In the genomic region with DNA sequence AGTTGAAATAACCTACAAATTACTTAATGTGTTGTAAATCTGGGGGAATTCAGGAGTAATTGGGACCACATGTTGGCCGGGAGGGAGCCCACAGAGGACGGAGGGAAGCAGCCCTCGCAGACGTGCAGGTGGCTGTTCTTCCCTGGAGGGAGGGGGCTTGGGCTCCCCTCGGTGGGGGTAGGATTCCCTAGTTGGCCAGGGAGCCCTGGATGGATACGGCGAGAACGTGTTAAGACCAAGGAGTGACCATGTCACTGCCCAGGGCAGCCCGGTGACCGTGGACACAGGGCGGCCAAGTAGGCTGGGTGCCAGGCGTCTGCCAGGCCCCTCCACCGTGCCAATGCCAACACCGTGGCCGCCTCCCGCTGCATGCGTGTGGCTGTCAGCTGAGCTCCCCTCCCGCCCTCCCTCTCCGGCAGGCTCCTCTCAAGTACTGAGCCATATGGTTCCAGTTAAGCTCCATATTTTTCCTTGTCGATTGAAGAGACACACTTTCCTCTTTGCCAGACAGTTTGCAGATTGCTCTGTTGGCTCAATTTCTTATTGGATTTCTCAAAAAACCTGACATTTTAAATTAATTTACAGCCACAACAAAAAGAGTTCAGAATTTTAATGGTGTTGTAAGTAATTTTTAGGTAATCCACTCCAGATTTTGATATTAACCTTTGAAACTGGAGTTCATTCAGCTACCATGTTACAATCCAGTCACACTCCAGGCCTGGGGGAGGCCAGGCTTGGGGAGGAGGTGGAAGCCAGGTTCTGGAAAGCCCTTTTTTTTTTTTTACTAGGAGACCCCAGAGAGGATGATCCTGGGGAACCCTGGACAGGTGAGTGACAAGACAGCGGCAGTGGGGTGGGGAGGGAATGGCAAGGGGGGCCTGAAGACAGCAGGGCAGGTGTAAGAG, we compare ENCODE assay signal across 9 cellular contexts.
DNase-seq lines count a peak whose midpoint lies in the region; ATAC-seq, FAIRE-seq and TF ChIP-seq lines count a peak whose summit lies in the region.
"Had no signal": no experiment of that assay in that cellular context is flagged by ENCODE, and none has a peak within 500 bp of the region (broad histone marks: within the 10 kb centered on the region; RNA-seq: fewer than 3 reads in every experiment).

No MANE protein-coding gene starts in this region.

- peaks cover 2% of the 10 kb centered on the region for H3K79me1 ChIP-seq in neuronal stem cell (ENCODE audit: low read depth, low read length)

- peak overlapping the region; percentile 28 for H2AK5ac ChIP-seq in neuronal stem cell (ENCODE audit: low read depth, low read length)

- CTCF ChIA-PET in BJ (lab: Yijun Ruan, JAX) = interaction anchor here (1.0 kb wide), 1 partner anchor 11 kb away, joined by 4 read pairs; no protein-coding TSS in a partner anchor

- H3K4ac ChIP-seq in neuronal stem cell (ENCODE audit: low read length) = no peak overlapping the region

- POLR2A ChIA-PET in BJ (lab: Charles Lee) = interaction anchor here (0.6 kb wide), 1 partner anchor 114 kb away, joined by 5 read pairs; no protein-coding TSS in a partner anchor

- no peak overlapping the region for H2BK12ac ChIP-seq in neuronal stem cell (ENCODE audit: low read length)

- peak overlapping the region; percentile 52 for H3K23ac ChIP-seq in neuronal stem cell (ENCODE audit: low read depth, low read length, poor library complexity)

- H3K27ac ChIP-seq in duodenal mucosa (ENCODE audit: low read depth, low read length) (peak overlapping the region; percentile 34), neuronal stem cell (replicated peaks; ENCODE audit: low read length) (no peak overlapping the region)

- H3K4me3 ChIP-seq in BJ (ENCODE audit: low read depth, low read length) = no peak overlapping the region
- H3K4me3 ChIP-seq in duodenal mucosa (ENCODE audit: low read depth in 1 of 2, low read length in 2 of 2) = no peak overlapping the region
- no peak overlapping the region for H3K4me3 ChIP-seq in neuronal stem cell (ENCODE audit: low read length in 2 of 2)
- H3K4me3 ChIP-seq: coronary artery had no signal

- H3K4me1 ChIP-seq in duodenal mucosa (ENCODE audit: control insufficient read depth in 1 of 2, insufficient read depth in 2 of 2, low read length in 2 of 2) (peaks cover 14 to 16% of the 10 kb centered on the region in 2 donors), neuronal stem cell (ENCODE audit: control insufficient read depth in 2 of 2, insufficient read depth in 1 of 2, low read depth in 1 of 2, low read length in 2 of 2) (peaks cover 42 to 46% of the 10 kb centered on the region in 2 donors)

- FAIRE-seq in urothelium cell line (lab: Jason Lieb, UNC) = no peak

- no CpG with 5 or more reads among the region's 21 CpGs for WGBS in neuronal stem cell (ENCODE audit: extremely low coverage in 2 of 2, insufficient read length in 2 of 2, insufficient replicate concordance in 1 of 2), 2 donors

- no peaks in the 10 kb centered on the region for H3K9me3 ChIP-seq in duodenal mucosa (ENCODE audit: control insufficient read depth in 1 of 2, low read length in 2 of 2)
- H3K9me3 ChIP-seq in neuronal stem cell (replicated peaks in 1 of 2; ENCODE audit: control insufficient read depth in 2 of 2, insufficient read depth in 1 of 2, low read depth in 1 of 2, low read length in 2 of 2) = no peaks in the 10 kb centered on the region

- H3K18ac ChIP-seq in neuronal stem cell (ENCODE audit: low read length) = peak overlapping the region; percentile 82

- ATAC-seq in HG03432 (IDR thresholded peaks at IDR 0.05; ENCODE audit: unreplicated experiment) (no peak), HG03097 (IDR thresholded peaks at IDR 0.05; ENCODE audit: low FRiP score, unreplicated experiment) (no peak), HG03196 (IDR thresholded peaks at IDR 0.05; ENCODE audit: unreplicated experiment) (no peak)

- no peak overlapping the region for H4K91ac ChIP-seq in neuronal stem cell (ENCODE audit: low read depth, low read length, poor library complexity)

- no peak overlapping the region for H2AFZ ChIP-seq in neuronal stem cell (ENCODE audit: low read length)

- H3K14ac ChIP-seq in neuronal stem cell (ENCODE audit: low read length) = no peak overlapping the region

- no peak for TF ChIP-seq CTCF in BJ (IDR thresholded peaks at IDR 0.05; ENCODE audit: insufficient read depth, low read depth, low read length)

- H3K4me2 ChIP-seq in neuronal stem cell (ENCODE audit: insufficient read depth, low read length, poor library complexity, severe bottlenecking) = no peak overlapping the region

- H3K27me3 ChIP-seq in BJ (ENCODE audit: control insufficient read depth, insufficient read depth, low read length) (peaks cover 8% of the 10 kb centered on the region; the same call in 1 of the 2 replicates), duodenal mucosa (ENCODE audit: control insufficient read depth in 1 of 2, insufficient read depth in 2 of 2, low read length in 2 of 2) (no peaks in the 10 kb centered on the region), neuronal stem cell (ENCODE audit: control insufficient read depth in 3 of 3, insufficient read depth in 3 of 3, low read depth in 1 of 3, low read length in 3 of 3) (peaks cover 0 to 67% (median 0%) of the 10 kb centered on the region in 3 experiments)

- H3K36me3 ChIP-seq in BJ (ENCODE audit: control insufficient read depth, insufficient read depth, low read length) (no peaks in the 10 kb centered on the region), duodenal mucosa (ENCODE audit: control insufficient read depth in 1 of 2, insufficient read depth in 2 of 2, low read length in 2 of 2) (peaks cover 3 to 10% of the 10 kb centered on the region in 2 donors), neuronal stem cell (replicated peaks in 1 of 2; ENCODE audit: control insufficient read depth in 2 of 2, insufficient read depth in 2 of 2, low read length in 2 of 2) (no peaks in the 10 kb centered on the region)

- peak; percentile 41 for DNase-seq in BJ (ENCODE audit: low read depth)
- peak; percentile 61 for DNase-seq in NCI-H2029 treated with DMSO at 0.1 percent for 48 hours (lab: John Stamatoyannopoulos, UW)
- no peak for DNase-seq in neuronal stem cell (ENCODE audit: low spot score)
- no peak for DNase-seq in urothelium cell line (ENCODE audit: low spot score)

- no peak overlapping the region for H2BK5ac ChIP-seq in neuronal stem cell (ENCODE audit: low read length)

- no peak overlapping the region for H2BK120ac ChIP-seq in neuronal stem cell (ENCODE audit: low read depth, low read length)

- no peak overlapping the region for H3K9ac ChIP-seq in duodenal mucosa (ENCODE audit: low read depth in 1 of 2, low read length in 2 of 2)
- no peak overlapping the region for H3K9ac ChIP-seq in neuronal stem cell (ENCODE audit: low read depth, low read length, poor library complexity)

- no peak overlapping the region for H4K8ac ChIP-seq in neuronal stem cell (ENCODE audit: low read depth, low read length)

- H2BK15ac ChIP-seq in neuronal stem cell (ENCODE audit: low read length) = peak overlapping the region; percentile 90

Comparison
In these comparisons a context has a peak if more than half of its experiments do, and no peak if none do; other contexts are left out.
1. DNase-seq: peak in BJ (single experiment) and NCI-H2029 treated with DMSO at 0.1 percent for 48 hours (single experiment); none in neuronal stem cell (single experiment) and urothelium cell line (single experiment).